In genomic region chr12:115201928-115202327, GRCh38 we compare ENCODE assay signal across 21 cellular contexts.
"Had no signal": no experiment of that assay in that cellular context is flagged by ENCODE, and none has a peak within 500 bp of the region (broad histone marks: within the 10 kb centered on the region; RNA-seq: fewer than 3 reads in every experiment).

No MANE protein-coding gene starts in this region.

- H3K27ac ChIP-seq: coronary artery, dorsolateral prefrontal cortex, gastroesophageal sphincter, left lung, lower lobe of right lung, neutrophil, psoas muscle, right lobe of liver, spleen, tibial artery, upper lobe of left lung, uterus had no signal

- DNase-seq: dorsolateral prefrontal cortex; effector CD8-positive, alpha-beta T cell; glutamatergic neuron; left lung; lower lobe of right lung; mesendoderm; naive thymus-derived CD4-positive, alpha-beta T cell; psoas muscle; retina; right lobe of liver; spleen; stimulated activated CD4-positive, alpha-beta T cell treated with anti-CD3 and anti-CD28 coated beads, Interleukin-15, amount 100 ng/mL, for 24 hours; stimulated activated CD4-positive, alpha-beta T cell treated with anti-CD3 and anti-CD28 coated beads, Interleukin-1b, Interleukin-23, amount 100 ng/mL, for 48 hours; stimulated activated CD4-positive, alpha-beta T cell treated with anti-CD3 and anti-CD28 coated beads, Interleukin-4, amount 100 ng/mL, for 24 hours; tibial artery; upper lobe of left lung; uterus had no signal

- ATAC-seq: gastroesophageal sphincter; left lung; lower lobe of right lung; naive thymus-derived CD4-positive, alpha-beta T cell; right lobe of liver; stimulated activated memory B cell treated with anti-CD40 and anti-IgM and Interleukin-4, amounts not matched to agents 10 μg/mL and 1 μg/mL and 100 μg/mL, for 72 hours had no signal

- H3K4me1 ChIP-seq: gastroesophageal sphincter, left lung, lower lobe of right lung, right lobe of liver, spleen, tibial artery, upper lobe of left lung, uterus had no signal

- H3K9me3 ChIP-seq: gastroesophageal sphincter, left lung, lower lobe of right lung, neutrophil, psoas muscle, right lobe of liver, spleen, tibial artery, upper lobe of left lung, uterus had no signal

- H3K36me3 ChIP-seq: gastroesophageal sphincter, left lung, lower lobe of right lung, neutrophil, right lobe of liver, spleen, tibial artery, upper lobe of left lung, uterus had no signal

- H3K27me3 ChIP-seq: gastroesophageal sphincter, left lung, neutrophil, right lobe of liver, spleen, tibial artery, upper lobe of left lung, uterus had no signal

- H3K4me3 ChIP-seq: coronary artery, dorsolateral prefrontal cortex, gastroesophageal sphincter, left lung, lower lobe of right lung, psoas muscle, right lobe of liver, spleen, tibial artery, upper lobe of left lung, uterus had no signal
